Comparison of ENCODE assay signal across 1 cellular context in genomic region chr1:214050513-214051401, GRCh38.
A peak's percentile ranks its signal among the peaks of the same experiment; 100 is the strongest.
TF ChIP-seq lines count a peak whose summit lies in the region.

No MANE protein-coding gene starts in this region.

TF ChIP-seq in HepG2, 621 proteins besides CTCF, POLR2A, EP300 and RAD21 (continued from another document and continues in another):
- TF ChIP-seq HNRNPK (IDR thresholded peaks at IDR 0.05; ENCODE audit: low read depth, low read length, poor library complexity, severe bottlenecking) (no peak), ZNF607 (CRISPR knock-in tag; IDR thresholded peaks at IDR 0.05; ENCODE audit: borderline replicate concordance) (peak; percentile 60; the same call in 1 of the 2 replicates), SAP130 (CRISPR knock-in tag; IDR thresholded peaks at IDR 0.05; ENCODE audit: low read depth) (peak; percentile 78; the same call in 1 of the 2 replicates), AHR (CRISPR knock-in tag; IDR thresholded peaks at IDR 0.05) (peak; percentile 61; the same call in 1 of the 2 replicates), KIAA2018 (CRISPR knock-in tag; IDR thresholded peaks at IDR 0.05; ENCODE audit: borderline replicate concordance) (no peak), ZNF484 (CRISPR knock-in tag; IDR thresholded peaks at IDR 0.05; ENCODE audit: borderline replicate concordance, low read depth) (no peak), NCOA2 (CRISPR knock-in tag; IDR thresholded peaks at IDR 0.05) (peak; percentile 97), NFATC3 (CRISPR knock-in tag; IDR thresholded peaks at IDR 0.05) (no peak), ZHX1 (CRISPR knock-in tag; IDR thresholded peaks at IDR 0.05; ENCODE audit: low read depth) (no peak), ZNF503 (CRISPR knock-in tag; IDR thresholded peaks at IDR 0.05) (peak; percentile 99), TAF1 (CRISPR knock-in tag; IDR thresholded peaks at IDR 0.05) (peak; percentile 50; the same call in 1 of the 2 replicates), NR1H2 (CRISPR knock-in tag; IDR thresholded peaks at IDR 0.05; ENCODE audit: borderline replicate concordance, low read depth) (no peak), ZNF326 (CRISPR knock-in tag; IDR thresholded peaks at IDR 0.05; ENCODE audit: borderline replicate concordance) (no peak), ZMYM3 (CRISPR knock-in tag; IDR thresholded peaks at IDR 0.05) (peak; percentile 79), ZSCAN12 (CRISPR knock-in tag; IDR thresholded peaks at IDR 0.05) (no peak), SMC3 (IDR thresholded peaks at IDR 0.05; ENCODE audit: low read length) (peak; percentile 54), FUBP1 (CRISPR knock-in tag; IDR thresholded peaks at IDR 0.05; ENCODE audit: borderline replicate concordance) (peak; percentile 56; the same call in 1 of the 2 replicates), MBD4 (IDR thresholded peaks at IDR 0.05; ENCODE audit: borderline replicate concordance, low read length) (peak; percentile 96), ZNF280B (CRISPR knock-in tag; IDR thresholded peaks at IDR 0.05; ENCODE audit: borderline replicate concordance) (no peak), NR2C2 (CRISPR knock-in tag; IDR thresholded peaks at IDR 0.05; ENCODE audit: borderline replicate concordance) (peak; percentile 95), RBM39 (IDR thresholded peaks at IDR 0.05; ENCODE audit: low read depth, low read length, poor library complexity, severe bottlenecking) (no peak), MZF1 (CRISPR knock-in tag; IDR thresholded peaks at IDR 0.05; ENCODE audit: borderline replicate concordance) (no peak), HES4 (CRISPR knock-in tag; IDR thresholded peaks at IDR 0.05; ENCODE audit: borderline replicate concordance) (no peak), ZNF510 (CRISPR knock-in tag; IDR thresholded peaks at IDR 0.05; ENCODE audit: low read depth) (peak; percentile 27; the same call in 1 of the 2 replicates), ZNF615 (CRISPR knock-in tag; IDR thresholded peaks at IDR 0.05; ENCODE audit: borderline replicate concordance) (peak; percentile 22; the same call in 1 of the 2 replicates)
- TF ChIP-seq, protein P1, sequence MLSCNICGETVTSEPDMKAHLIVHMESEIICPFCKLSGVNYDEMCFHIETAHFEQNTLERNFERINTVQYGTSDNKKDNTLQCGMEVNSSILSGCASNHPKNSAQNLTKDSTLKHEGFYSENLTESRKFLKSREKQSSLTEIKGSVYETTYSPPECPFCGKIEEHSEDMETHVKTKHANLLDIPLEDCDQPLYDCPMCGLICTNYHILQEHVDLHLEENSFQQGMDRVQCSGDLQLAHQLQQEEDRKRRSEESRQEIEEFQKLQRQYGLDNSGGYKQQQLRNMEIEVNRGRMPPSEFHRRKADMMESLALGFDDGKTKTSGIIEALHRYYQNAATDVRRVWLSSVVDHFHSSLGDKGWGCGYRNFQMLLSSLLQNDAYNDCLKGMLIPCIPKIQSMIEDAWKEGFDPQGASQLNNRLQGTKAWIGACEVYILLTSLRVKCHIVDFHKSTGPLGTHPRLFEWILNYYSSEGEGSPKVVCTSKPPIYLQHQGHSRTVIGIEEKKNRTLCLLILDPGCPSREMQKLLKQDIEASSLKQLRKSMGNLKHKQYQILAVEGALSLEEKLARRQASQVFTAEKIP (CRISPR knock-in tag; IDR thresholded peaks at IDR 0.05; ENCODE audit: borderline replicate concordance), result no peak
- TF ChIP-seq, protein P2, sequence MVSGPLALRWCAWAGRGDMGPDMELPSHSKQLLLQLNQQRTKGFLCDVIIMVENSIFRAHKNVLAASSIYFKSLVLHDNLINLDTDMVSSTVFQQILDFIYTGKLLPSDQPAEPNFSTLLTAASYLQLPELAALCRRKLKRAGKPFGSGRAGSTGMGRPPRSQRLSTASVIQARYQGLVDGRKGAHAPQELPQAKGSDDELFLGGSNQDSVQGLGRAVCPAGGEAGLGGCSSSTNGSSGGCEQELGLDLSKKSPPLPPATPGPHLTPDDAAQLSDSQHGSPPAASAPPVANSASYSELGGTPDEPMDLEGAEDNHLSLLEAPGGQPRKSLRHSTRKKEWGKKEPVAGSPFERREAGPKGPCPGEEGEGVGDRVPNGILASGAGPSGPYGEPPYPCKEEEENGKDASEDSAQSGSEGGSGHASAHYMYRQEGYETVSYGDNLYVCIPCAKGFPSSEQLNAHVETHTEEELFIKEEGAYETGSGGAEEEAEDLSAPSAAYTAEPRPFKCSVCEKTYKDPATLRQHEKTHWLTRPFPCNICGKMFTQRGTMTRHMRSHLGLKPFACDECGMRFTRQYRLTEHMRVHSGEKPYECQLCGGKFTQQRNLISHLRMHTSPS (CRISPR knock-in tag; IDR thresholded peaks at IDR 0.05; ENCODE audit: low read depth), result peak; percentile 75
- TF ChIP-seq, protein P3, sequence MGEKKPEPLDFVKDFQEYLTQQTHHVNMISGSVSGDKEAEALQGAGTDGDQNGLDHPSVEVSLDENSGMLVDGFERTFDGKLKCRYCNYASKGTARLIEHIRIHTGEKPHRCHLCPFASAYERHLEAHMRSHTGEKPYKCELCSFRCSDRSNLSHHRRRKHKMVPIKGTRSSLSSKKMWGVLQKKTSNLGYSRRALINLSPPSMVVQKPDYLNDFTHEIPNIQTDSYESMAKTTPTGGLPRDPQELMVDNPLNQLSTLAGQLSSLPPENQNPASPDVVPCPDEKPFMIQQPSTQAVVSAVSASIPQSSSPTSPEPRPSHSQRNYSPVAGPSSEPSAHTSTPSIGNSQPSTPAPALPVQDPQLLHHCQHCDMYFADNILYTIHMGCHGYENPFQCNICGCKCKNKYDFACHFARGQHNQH (CRISPR knock-in tag; IDR thresholded peaks at IDR 0.05), result peak; percentile 93
- TF ChIP-seq, protein P4, sequence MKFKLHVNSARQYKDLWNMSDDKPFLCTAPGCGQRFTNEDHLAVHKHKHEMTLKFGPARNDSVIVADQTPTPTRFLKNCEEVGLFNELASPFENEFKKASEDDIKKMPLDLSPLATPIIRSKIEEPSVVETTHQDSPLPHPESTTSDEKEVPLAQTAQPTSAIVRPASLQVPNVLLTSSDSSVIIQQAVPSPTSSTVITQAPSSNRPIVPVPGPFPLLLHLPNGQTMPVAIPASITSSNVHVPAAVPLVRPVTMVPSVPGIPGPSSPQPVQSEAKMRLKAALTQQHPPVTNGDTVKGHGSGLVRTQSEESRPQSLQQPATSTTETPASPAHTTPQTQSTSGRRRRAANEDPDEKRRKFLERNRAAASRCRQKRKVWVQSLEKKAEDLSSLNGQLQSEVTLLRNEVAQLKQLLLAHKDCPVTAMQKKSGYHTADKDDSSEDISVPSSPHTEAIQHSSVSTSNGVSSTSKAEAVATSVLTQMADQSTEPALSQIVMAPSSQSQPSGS (CRISPR knock-in tag; IDR thresholded peaks at IDR 0.05), result peak; percentile 98
